In genomic region chr6:116615937-116616756, GRCh38 we compare ENCODE assay signal across 8 cellular contexts. TPM values are rescaled to one million over a fixed set of nuclear protein-coding genes. Genes with fewer than 3 reads are reported as not detected.
DNase-seq lines count a peak whose midpoint lies in the region; ATAC-seq and TF ChIP-seq lines count a peak whose summit lies in the region.

Gene RSPH4A (plus strand): TSS chr6:116616479. CDS start chr6:116616624, 145 bp downstream.

- peak within 1 kb of the TSS; percentile 91 to 94 for H3K4me3 Mint-ChIP-seq in H9

- H3K23me2 ChIP-seq in H9 (ENCODE audit: insufficient read length, low read depth, low read length, poor library complexity, severe bottlenecking): peaks cover 7% of the 10 kb centered on the region

- TF ChIP-seq POLR2A in gastroesophageal sphincter (IDR thresholded peaks at IDR 0.05): no peak

- WGBS in H9 (ENCODE audit: extremely low coverage, insufficient read length, low lambda C conversion rate): no CpG with 5 or more reads among the region's 30 CpGs
- WGBS in gastroesophageal sphincter (ENCODE audit: low coverage in 1 of 2), 2 donors: 0% methylated on average over 13 to 29 of the region's 30 CpGs

- peak within 1 kb of the TSS; percentile 98 for H3K18ac ChIP-seq in H9 (ENCODE audit: insufficient read length, low read depth, low read length)

- H3K27me3 Mint-ChIP-seq in H9 (ENCODE audit: low read depth): peaks cover 24% of the 10 kb centered on the region

- H3K9me3 ChIP-seq in H9 (ENCODE audit: control insufficient read depth, low read depth, low read length) (no peaks in the 10 kb centered on the region), gastroesophageal sphincter (no peaks in the 10 kb centered on the region), neuron (ENCODE audit: low read length) (no peaks in the 10 kb centered on the region), subcutaneous abdominal adipose tissue (ENCODE audit: control insufficient read depth in 5 of 5, low read length in 5 of 5) (no peaks in the 10 kb centered on the region)

- H2AFZ ChIP-seq in H9 (ENCODE audit: low read length) (peak within 1 kb of the TSS; percentile 93), neuron (ENCODE audit: low read depth, low read length) (peak within 1 kb of the TSS; percentile 51)

- no peak within 1 kb of the TSS for H2AK5ac ChIP-seq in H9 (ENCODE audit: insufficient read length, low read length)

- H3K4me3 ChIP-seq in gastroesophageal sphincter (peak within 1 kb of the TSS; percentile 52 to 70), neuron (ENCODE audit: low read length) (peak within 1 kb of the TSS; percentile 54), subcutaneous abdominal adipose tissue (ENCODE audit: low read depth in 1 of 5, low read length in 5 of 5) (peak within 1 kb of the TSS; percentile 67 to 96 (median 86))

- peak within 1 kb of the TSS; percentile 56 for H4K8ac ChIP-seq in H9 (replicated peaks; ENCODE audit: insufficient read length, low read depth, low read length)

- TF ChIP-seq EP300 in gastroesophageal sphincter (IDR thresholded peaks at IDR 0.05): no peak

- no peak within 1 kb of the TSS for H2BK120ac ChIP-seq in H9 (ENCODE audit: low read depth, low read length, poor library complexity, severe bottlenecking)

- no peak within 1 kb of the TSS for H2BK12ac ChIP-seq in H9 (ENCODE audit: insufficient read length, low read depth, low read length)

- H4K5ac ChIP-seq in H9 (ENCODE audit: insufficient read length, low read depth, low read length): peak within 1 kb of the TSS; percentile 95

- peaks cover 12 to 17% of the 10 kb centered on the region in 2 experiments for H3K4me1 Mint-ChIP-seq in H9

- H3K36me3 ChIP-seq in gastroesophageal sphincter: no peaks in the 10 kb centered on the region
- H3K36me3 ChIP-seq in neuron (ENCODE audit: insufficient read depth, low read length): no peaks in the 10 kb centered on the region
- no peaks in the 10 kb centered on the region for H3K36me3 ChIP-seq in subcutaneous abdominal adipose tissue (ENCODE audit: control insufficient read depth in 5 of 5, insufficient read depth in 5 of 5, low read length in 5 of 5)

- H3K4me1 ChIP-seq in H9 (ENCODE audit: insufficient read depth, low read length) (no peaks in the 10 kb centered on the region), gastroesophageal sphincter (peaks cover 0 to 13% (median 0%) of the 10 kb centered on the region in 3 donors), neuron (ENCODE audit: insufficient read depth, low read length) (peaks cover 18% of the 10 kb centered on the region), subcutaneous abdominal adipose tissue (ENCODE audit: control insufficient read depth in 5 of 5, insufficient read depth in 5 of 5, low read length in 5 of 5) (peaks cover 0 to 15% (median 13%) of the 10 kb centered on the region in 5 donors)

- no peaks in the 10 kb centered on the region for H3K79me1 ChIP-seq in H9 (ENCODE audit: insufficient read depth, low read depth, low read length, poor library complexity, severe bottlenecking)

- H3K9me3 Mint-ChIP-seq in H9: no peaks in the 10 kb centered on the region

- H3K9ac ChIP-seq in H9 (ENCODE audit: extremely low read depth, insufficient read length, low read length) (peak within 1 kb of the TSS; percentile 97), subcutaneous abdominal adipose tissue (ENCODE audit: low read length in 5 of 5) (peak within 1 kb of the TSS; percentile 21 to 84 (median 57))

- H3K27ac ChIP-seq in H9 (ENCODE audit: insufficient read length, low read depth, low read length) (peak within 1 kb of the TSS; percentile 57), gastroesophageal sphincter (peak within 1 kb of the TSS in 3 of 4 donors; percentile 26 to 48 (median 35)), subcutaneous abdominal adipose tissue (ENCODE audit: low read depth, low read length) (no peak within 1 kb of the TSS)

- H3K56ac ChIP-seq in H9 (ENCODE audit: insufficient read length, low read depth, low read length): no peak within 1 kb of the TSS

- H3K4me2 ChIP-seq in H9 (ENCODE audit: insufficient read depth, insufficient read length, low read length): peak within 1 kb of the TSS; percentile 67

- no peak within 1 kb of the TSS for H2BK15ac ChIP-seq in H9 (ENCODE audit: low read depth, low read length)

- TF ChIP-seq CTCF in H9 (conservative IDR thresholded peaks at IDR 0.05): no peak
- TF ChIP-seq CTCF in gastroesophageal sphincter (IDR thresholded peaks at IDR 0.05): no peak

- no peak within 1 kb of the TSS for H2BK5ac ChIP-seq in H9 (ENCODE audit: insufficient read length, low read length)

- no peak within 1 kb of the TSS for H3K23ac ChIP-seq in H9 (ENCODE audit: insufficient read length, low read depth, low read length)

- no peak within 1 kb of the TSS for H3T11ph ChIP-seq in H9 (ENCODE audit: low read length)

- H3K14ac ChIP-seq in H9 (ENCODE audit: insufficient read depth, low read length): peak within 1 kb of the TSS; percentile 97

- H2BK20ac ChIP-seq in H9 (ENCODE audit: low read depth, low read length, poor library complexity, severe bottlenecking): no peak within 1 kb of the TSS

- no peak within 1 kb of the TSS for H4K91ac ChIP-seq in H9 (ENCODE audit: insufficient read length, low read depth, low read length)

- no peaks in the 10 kb centered on the region for H3K79me2 ChIP-seq in H9 (ENCODE audit: insufficient read depth, low read length)

- no peak within 1 kb of the TSS for H3K4ac ChIP-seq in H9 (ENCODE audit: low read depth, low read length)

- peaks cover 2% of the 10 kb centered on the region; the same call in 1 of the 2 replicates for H3K27me3 ChIP-seq in H9 (ENCODE audit: insufficient read depth, low read length)
- H3K27me3 ChIP-seq in gastroesophageal sphincter: no peaks in the 10 kb centered on the region
- no peaks in the 10 kb centered on the region for H3K27me3 ChIP-seq in neuron (ENCODE audit: insufficient read depth, low read length)
- H3K27me3 ChIP-seq in subcutaneous abdominal adipose tissue (ENCODE audit: control insufficient read depth in 5 of 5, insufficient read depth in 4 of 5, low read length in 5 of 5): no peaks in the 10 kb centered on the region

- DNase-seq in Daoy (ENCODE audit: low read depth) (peak; percentile 93), H9 (peak; percentile 97), LoVo (ENCODE audit: low spot score) (peak; percentile 86), SIG-M5 (lab: John Stamatoyannopoulos, UW) (peak; percentile 62)
- peak; percentile 71 for DNase-seq in activated naive CD4-positive, alpha-beta T cell treated with Interleukin-2 at 50 U/mL for 16 hours

- peak within 1 kb of the TSS; percentile 92 to 99 (median 99) for H3K27ac Mint-ChIP-seq in H9

- no peaks in the 10 kb centered on the region for H3K36me3 Mint-ChIP-seq in H9 (ENCODE audit: insufficient read depth in 1 of 3, low read depth in 3 of 3)

- no peaks in the 10 kb centered on the region for H4K20me1 ChIP-seq in H9 (ENCODE audit: control insufficient read depth, insufficient read depth, insufficient read length)

- ATAC-seq in gastroesophageal sphincter: peak; percentile 98

RNA-seq across cellular contexts. Expression of gene RSPH4A, which starts in this region (rescaled TPM):
- under 0.01 TPM in 1 of 2 replicates, not detected in the other for total RNA-seq in Daoy (2014; rRNA removed; shearing (Covaris generic))
- 0.31 and 0.33 TPM in 2 replicates for total RNA-seq in H9 (2021)
- under 1 TPM in 2 of 4 donors, not detected in 2; 0.19 to 0.40 TPM for total RNA-seq in gastroesophageal sphincter

Comparison
In these comparisons a context has a peak if more than half of its experiments do, and no peak if none do; other contexts are left out.
1. Peak in DNase-seq in Daoy; RNA of the gene not detected or under 1 TPM.
2. Peak in DNase-seq, H3K27ac ChIP-seq, H3K9ac ChIP-seq and H3K4me2 ChIP-seq in H9; RNA of the gene not detected or under 1 TPM.
3. Peak in ATAC-seq, H3K4me3 ChIP-seq and H3K27ac ChIP-seq in gastroesophageal sphincter; RNA of the gene not detected or under 1 TPM.